ENCODE assay signal across 3 cellular contexts in genomic region chr14:105005329-105005928, GRCh38.
TF ChIP-seq lines count a peak whose summit lies in the region.

No MANE protein-coding gene starts in this region.

TF ChIP-seq in SK-N-SH treated with all-trans-retinoic acid at 6 μM for 48 hours, 23 proteins besides CTCF, POLR2A, EP300 and RAD21 (continues in another document):
- no peak for TF ChIP-seq ZFP30 (CRISPR knock-in tag; IDR thresholded peaks at IDR 0.05)
- no peak for TF ChIP-seq TCF4 (CRISPR knock-in tag; IDR thresholded peaks at IDR 0.05; ENCODE audit: borderline replicate concordance)
- TF ChIP-seq, protein P1, sequence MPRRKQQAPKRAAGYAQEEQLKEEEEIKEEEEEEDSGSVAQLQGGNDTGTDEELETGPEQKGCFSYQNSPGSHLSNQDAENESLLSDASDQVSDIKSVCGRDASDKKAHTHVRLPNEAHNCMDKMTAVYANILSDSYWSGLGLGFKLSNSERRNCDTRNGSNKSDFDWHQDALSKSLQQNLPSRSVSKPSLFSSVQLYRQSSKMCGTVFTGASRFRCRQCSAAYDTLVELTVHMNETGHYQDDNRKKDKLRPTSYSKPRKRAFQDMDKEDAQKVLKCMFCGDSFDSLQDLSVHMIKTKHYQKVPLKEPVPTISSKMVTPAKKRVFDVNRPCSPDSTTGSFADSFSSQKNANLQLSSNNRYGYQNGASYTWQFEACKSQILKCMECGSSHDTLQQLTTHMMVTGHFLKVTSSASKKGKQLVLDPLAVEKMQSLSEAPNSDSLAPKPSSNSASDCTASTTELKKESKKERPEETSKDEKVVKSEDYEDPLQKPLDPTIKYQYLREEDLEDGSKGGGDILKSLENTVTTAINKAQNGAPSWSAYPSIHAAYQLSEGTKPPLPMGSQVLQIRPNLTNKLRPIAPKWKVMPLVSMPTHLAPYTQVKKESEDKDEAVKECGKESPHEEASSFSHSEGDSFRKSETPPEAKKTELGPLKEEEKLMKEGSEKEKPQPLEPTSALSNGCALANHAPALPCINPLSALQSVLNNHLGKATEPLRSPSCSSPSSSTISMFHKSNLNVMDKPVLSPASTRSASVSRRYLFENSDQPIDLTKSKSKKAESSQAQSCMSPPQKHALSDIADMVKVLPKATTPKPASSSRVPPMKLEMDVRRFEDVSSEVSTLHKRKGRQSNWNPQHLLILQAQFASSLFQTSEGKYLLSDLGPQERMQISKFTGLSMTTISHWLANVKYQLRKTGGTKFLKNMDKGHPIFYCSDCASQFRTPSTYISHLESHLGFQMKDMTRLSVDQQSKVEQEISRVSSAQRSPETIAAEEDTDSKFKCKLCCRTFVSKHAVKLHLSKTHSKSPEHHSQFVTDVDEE (CRISPR knock-in tag; IDR thresholded peaks at IDR 0.05), result no peak
- no peak for TF ChIP-seq CSRNP3 (CRISPR knock-in tag; IDR thresholded peaks at IDR 0.05)
- no peak for TF ChIP-seq ZNF565 (CRISPR knock-in tag; conservative IDR thresholded peaks at IDR 0.05; ENCODE audit: low read depth)
- no peak for TF ChIP-seq ZC3H10 (CRISPR knock-in tag; IDR thresholded peaks at IDR 0.05)
- no peak for TF ChIP-seq RARB (CRISPR knock-in tag; IDR thresholded peaks at IDR 0.05)
- TF ChIP-seq, protein P2, sequence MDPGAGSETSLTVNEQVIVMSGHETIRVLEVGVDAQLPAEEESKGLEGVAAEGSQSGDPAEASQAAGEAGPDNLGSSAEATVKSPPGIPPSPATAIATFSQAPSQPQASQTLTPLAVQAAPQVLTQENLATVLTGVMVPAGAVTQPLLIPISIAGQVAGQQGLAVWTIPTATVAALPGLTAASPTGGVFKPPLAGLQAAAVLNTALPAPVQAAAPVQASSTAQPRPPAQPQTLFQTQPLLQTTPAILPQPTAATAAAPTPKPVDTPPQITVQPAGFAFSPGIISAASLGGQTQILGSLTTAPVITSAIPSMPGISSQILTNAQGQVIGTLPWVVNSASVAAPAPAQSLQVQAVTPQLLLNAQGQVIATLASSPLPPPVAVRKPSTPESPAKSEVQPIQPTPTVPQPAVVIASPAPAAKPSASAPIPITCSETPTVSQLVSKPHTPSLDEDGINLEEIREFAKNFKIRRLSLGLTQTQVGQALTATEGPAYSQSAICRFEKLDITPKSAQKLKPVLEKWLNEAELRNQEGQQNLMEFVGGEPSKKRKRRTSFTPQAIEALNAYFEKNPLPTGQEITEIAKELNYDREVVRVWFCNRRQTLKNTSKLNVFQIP (CRISPR knock-in tag; IDR thresholded peaks at IDR 0.05; ENCODE audit: borderline replicate concordance, low read depth), result no peak
- TF ChIP-seq ESRRG (CRISPR knock-in tag; IDR thresholded peaks at IDR 0.05), result no peak
- no peak for TF ChIP-seq BACH2 (CRISPR knock-in tag; IDR thresholded peaks at IDR 0.05; ENCODE audit: borderline replicate concordance)
- no peak for TF ChIP-seq ZNF8 (CRISPR knock-in tag; IDR thresholded peaks at IDR 0.05)
- TF ChIP-seq CSDC2 (CRISPR knock-in tag; IDR thresholded peaks at IDR 0.05), result no peak
- no peak for TF ChIP-seq GLIS3 (CRISPR knock-in tag; IDR thresholded peaks at IDR 0.05)
- no peak for TF ChIP-seq SNAI2 (CRISPR knock-in tag; IDR thresholded peaks at IDR 0.05)
- no peak for TF ChIP-seq ISL1 (CRISPR knock-in tag; IDR thresholded peaks at IDR 0.05)

TF ChIP-seq in SK-N-SH, 30 proteins besides CTCF, POLR2A, EP300 and RAD21:
- TF ChIP-seq RXRA (IDR thresholded peaks at IDR 0.05; ENCODE audit: borderline replicate concordance, low read depth), result no peak
- no peak for TF ChIP-seq MEF2A (IDR thresholded peaks at IDR 0.05; ENCODE audit: borderline replicate concordance, low read depth)
- TF ChIP-seq, protein P3, sequence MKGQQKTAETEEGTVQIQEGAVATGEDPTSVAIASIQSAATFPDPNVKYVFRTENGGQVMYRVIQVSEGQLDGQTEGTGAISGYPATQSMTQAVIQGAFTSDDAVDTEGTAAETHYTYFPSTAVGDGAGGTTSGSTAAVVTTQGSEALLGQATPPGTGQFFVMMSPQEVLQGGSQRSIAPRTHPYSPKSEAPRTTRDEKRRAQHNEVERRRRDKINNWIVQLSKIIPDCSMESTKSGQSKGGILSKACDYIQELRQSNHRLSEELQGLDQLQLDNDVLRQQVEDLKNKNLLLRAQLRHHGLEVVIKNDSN (IDR thresholded peaks at IDR 0.05; ENCODE audit: borderline replicate concordance, low read depth), result no peak
- TF ChIP-seq ELF1 (IDR thresholded peaks at IDR 0.05), result no peak
- TF ChIP-seq FOXJ3 (CRISPR knock-in tag; IDR thresholded peaks at IDR 0.05), result no peak
- no peak for TF ChIP-seq TCF12 (IDR thresholded peaks at IDR 0.05)
- no peak for TF ChIP-seq YY1 (IDR thresholded peaks at IDR 0.05; ENCODE audit: low read depth)
- TF ChIP-seq SMC3 (IDR thresholded peaks at IDR 0.05; ENCODE audit: low read depth, low read length), result no peak
- TF ChIP-seq CHD2 (IDR thresholded peaks at IDR 0.05; ENCODE audit: low read length, partially characterized antibody), result no peak
- TF ChIP-seq FOSL2 (IDR thresholded peaks at IDR 0.05; ENCODE audit: borderline replicate concordance, low read depth), result no peak
- TF ChIP-seq NFIC (IDR thresholded peaks at IDR 0.05; ENCODE audit: borderline replicate concordance), result no peak
- TF ChIP-seq SIN3A (IDR thresholded peaks at IDR 0.05; ENCODE audit: borderline replicate concordance, low read depth, low read length), result no peak

TF ChIP-seq in GM12878, 131 proteins besides CTCF, POLR2A, EP300 and RAD21:
- TF ChIP-seq IRF4 (IDR thresholded peaks at IDR 0.05; ENCODE audit: low read depth, low read length), result no peak
- no peak for TF ChIP-seq ZZZ3 (IDR thresholded peaks at IDR 0.05; ENCODE audit: control insufficient read depth, insufficient read length, low read depth)
- TF ChIP-seq ATF2 (IDR thresholded peaks at IDR 0.05; ENCODE audit: low read length), result no peak
- TF ChIP-seq, protein P4, sequence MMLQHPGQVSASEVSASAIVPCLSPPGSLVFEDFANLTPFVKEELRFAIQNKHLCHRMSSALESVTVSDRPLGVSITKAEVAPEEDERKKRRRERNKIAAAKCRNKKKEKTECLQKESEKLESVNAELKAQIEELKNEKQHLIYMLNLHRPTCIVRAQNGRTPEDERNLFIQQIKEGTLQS (IDR thresholded peaks at IDR 0.05; ENCODE audit: borderline replicate concordance, extremely low read depth, low read depth, low read length), result no peak
- TF ChIP-seq E2F4 (IDR thresholded peaks at IDR 0.05; ENCODE audit: low read depth, low read length), result no peak
- TF ChIP-seq CBX5 (IDR thresholded peaks at IDR 0.05; ENCODE audit: low read depth), result no peak
- no peak for TF ChIP-seq SRF (IDR thresholded peaks at IDR 0.05; ENCODE audit: low read depth in 2 of 2, low read length in 2 of 2)
- TF ChIP-seq RAD51 (IDR thresholded peaks at IDR 0.05), result no peak
- TF ChIP-seq FOXM1 (IDR thresholded peaks at IDR 0.05; ENCODE audit: low read depth, low read length), result no peak
- TF ChIP-seq RCOR1 (conservative IDR thresholded peaks at IDR 0.05; ENCODE audit: low read depth, low read length), result no peak
- TF ChIP-seq POLR2AphosphoS2 (IDR thresholded peaks at IDR 0.05; ENCODE audit: low read depth, low read length), result no peak
